ENCODE assay signal across 17 cellular contexts in the genomic region with DNA sequence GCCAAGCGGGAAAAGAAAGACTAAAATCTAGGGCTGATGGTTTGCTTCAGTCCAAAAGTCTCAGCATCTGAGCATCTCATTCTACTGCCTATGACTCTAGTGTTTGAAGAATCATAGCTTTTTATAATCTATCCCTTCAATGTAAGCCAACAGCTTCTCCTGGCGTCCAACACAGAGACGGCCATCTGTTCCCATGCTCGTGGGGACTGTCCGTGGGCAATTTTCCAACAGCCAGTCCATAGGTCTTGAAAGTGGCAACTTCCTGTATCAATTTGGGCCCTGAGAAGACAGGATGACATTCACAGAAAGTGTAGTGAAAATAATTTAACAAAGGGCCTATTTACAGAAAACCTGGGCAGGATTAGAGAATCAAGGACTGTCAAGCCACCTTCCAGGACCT.
A peak's percentile ranks its signal among the peaks of the same experiment; 100 is the strongest.
DNase-seq lines count a peak whose midpoint lies in the region; ATAC-seq, FAIRE-seq and TF ChIP-seq lines count a peak whose summit lies in the region.
"Had no signal": no experiment of that assay in that cellular context is flagged by ENCODE, and none has a peak within 500 bp of the region (broad histone marks: within the 10 kb centered on the region; RNA-seq: fewer than 3 reads in every experiment).

No MANE protein-coding gene starts in this region.

- no peak overlapping the region for H3K4me3 ChIP-seq in H1 (ENCODE audit: extremely low read depth in 1 of 4, insufficient read depth in 2 of 4, low read depth in 3 of 4, low read length in 4 of 4)
- no peak overlapping the region for H3K4me3 ChIP-seq in adrenal gland

- no peak overlapping the region for H3K4ac ChIP-seq in H1 (replicated peaks; ENCODE audit: insufficient read length, low read depth, low read length)

- TF ChIP-seq RAD21 in H1 (IDR thresholded peaks at IDR 0.05 in 1 of 2, conservative IDR thresholded peaks at IDR 0.05 in 1 of 2; ENCODE audit: low read depth in 2 of 2, low read length in 2 of 2) = no peak

- no peak overlapping the region for H2BK20ac ChIP-seq in H1 (ENCODE audit: low read length)

- H3K56ac ChIP-seq in H1 (replicated peaks; ENCODE audit: insufficient read length, low read depth, low read length) = no peak overlapping the region

- H2BK12ac ChIP-seq in H1 (ENCODE audit: low read depth, low read length) = no peak overlapping the region

- ATAC-seq in GM18519 (IDR thresholded peaks at IDR 0.05; ENCODE audit: low FRiP score, unreplicated experiment) = no peak
- ATAC-seq: PC-3 had no signal

- H3K79me1 ChIP-seq in H1 (ENCODE audit: low read depth, low read length) = peaks cover 2% of the 10 kb centered on the region; the same call in 1 of the 2 replicates

- H3K36me3 ChIP-seq in H1 (ENCODE audit: control insufficient read depth in 2 of 4, insufficient read depth in 4 of 4, low read length in 3 of 4) = no peaks in the 10 kb centered on the region
- H3K36me3 ChIP-seq in adrenal gland (replicated peaks in 1 of 2) = no peaks in the 10 kb centered on the region

- no peak overlapping the region for H2AK5ac ChIP-seq in H1 (ENCODE audit: low read depth, low read length)

- no peak for FAIRE-seq in H1 (lab: Jason Lieb, UNC)
- FAIRE-seq: G401.6 had no signal

- CTCF ChIA-PET in H1 (lab: Charles Lee; ENCODE audit: partially characterized antibody) = interaction anchor here (0.8 to 5.3 kb wide), 4 partner anchors 9 to 394 kb away, joined by 3 to 49 read pairs (median 4); no protein-coding TSS in a partner anchor

- H2AFZ ChIP-seq in H1 (ENCODE audit: low read length) = peak overlapping the region; percentile 43; the same call in 1 of the 2 replicates

- H3K9me3 ChIP-seq in H1 (ENCODE audit: insufficient read depth in 2 of 2, low read depth in 1 of 2, low read length in 1 of 2) = no peaks in the 10 kb centered on the region
- no peaks in the 10 kb centered on the region for H3K9me3 ChIP-seq in adrenal gland (replicated peaks in 1 of 3)

- H3K14ac ChIP-seq in H1 (ENCODE audit: insufficient read length) = no peak overlapping the region

- H4K20me1 ChIP-seq in H1 (replicated peaks in 1 of 2; ENCODE audit: control insufficient read depth in 1 of 2, insufficient read depth in 2 of 2, low read length in 2 of 2) = no peaks in the 10 kb centered on the region

- no peak overlapping the region for H3K4me2 ChIP-seq in H1 (ENCODE audit: insufficient read depth in 1 of 2, low read depth in 2 of 2, low read length in 2 of 2)
- H3K4me2 ChIP-seq: KMS-11 had no signal

- 85% methylated on average over 5 of the region's 5 CpGs; no CpG with 5 or more reads in 1 of the 2 experiments for WGBS in H1 (ENCODE audit: extremely low coverage in 1 of 2, insufficient coverage in 1 of 2, insufficient read length in 1 of 2, insufficient replicate concordance in 2 of 2, low coverage in 1 of 2, low lambda C conversion rate in 2 of 2, missing lambda C conversion rate in 1 of 2), 2 experiments
- WGBS in adrenal gland, 4 donors = 80 to 89% (median 84%) methylated on average over 5 of the region's 5 CpGs

- H3K27me3 ChIP-seq in H1 (replicated peaks in 1 of 4; ENCODE audit: control insufficient read depth in 3 of 4, extremely low read depth in 1 of 4, insufficient read depth in 3 of 4, low read length in 3 of 4) = no peaks in the 10 kb centered on the region
- no peaks in the 10 kb centered on the region for H3K27me3 ChIP-seq in adrenal gland

- no peak overlapping the region for H4K8ac ChIP-seq in H1 (ENCODE audit: extremely low read depth, insufficient read depth, low read length)

- DNase-seq in DMS 273 (lab: John Stamatoyannopoulos, UW; ENCODE audit: unreplicated experiment) (peak; percentile 83), NCI-H1092 treated with DMSO at 0.1 percent for 48 hours (lab: John Stamatoyannopoulos, UW) (peak; percentile 29), SHP77 (lab: John Stamatoyannopoulos, UW) (peak; percentile 13 to 16), H1 (ENCODE audit: low read depth in 1 of 2, low spot score in 2 of 2) (no peak), adrenal gland (no peak), GM19238 (ENCODE audit: insufficient read length, low spot score) (no peak)
- DNase-seq: ACHN, AML-193, COR-L47, NCI-H1105, NCI-H187, NCI-H510A treated with DMSO at 0.1 percent for 48 hours, PC-3 had no signal

- H3K27ac ChIP-seq in H1 (ENCODE audit: low read depth, low read length) (no peak overlapping the region), adrenal gland (no peak overlapping the region)
- H3K27ac ChIP-seq: KMS-11, RWPE1 had no signal

- H2BK15ac ChIP-seq in H1 (ENCODE audit: low read length) = no peak overlapping the region

- TF ChIP-seq CTCF in H1 (IDR thresholded peaks at IDR 0.05; ENCODE audit: control extremely low read depth in 1 of 3, insufficient read depth in 1 of 3, low read depth in 1 of 3, low read length in 3 of 3) (no peak), adrenal gland (IDR thresholded peaks at IDR 0.05) (no peak)

- POLR2A ChIA-PET in H1 (lab: Charles Lee; ENCODE audit: partially characterized antibody) = no interaction called here

- no peak overlapping the region for H3K9ac ChIP-seq in H1 (replicated peaks in 1 of 4; ENCODE audit: extremely low read depth in 1 of 4, low read depth in 3 of 4, low read length in 3 of 4)
- H3K9ac ChIP-seq: KMS-11 had no signal

- no peaks in the 10 kb centered on the region for H3K79me2 ChIP-seq in H1 (ENCODE audit: control insufficient read depth in 1 of 2, insufficient read depth in 2 of 2, low read length in 2 of 2)

- no peaks in the 10 kb centered on the region for H3K23me2 ChIP-seq in H1 (ENCODE audit: low read depth, low read length)

- no peak overlapping the region for H4K91ac ChIP-seq in H1 (replicated peaks; ENCODE audit: insufficient read length, low read length)

- no peak overlapping the region for H2BK120ac ChIP-seq in H1 (replicated peaks; ENCODE audit: low read depth, low read length)

- TF ChIP-seq POLR2A in H1 (IDR thresholded peaks at IDR 0.05; ENCODE audit: control extremely low read depth in 1 of 2, low read depth in 2 of 2, low read length in 2 of 2) (no peak), adrenal gland (IDR thresholded peaks at IDR 0.05) (no peak)

- no peak overlapping the region for H2BK5ac ChIP-seq in H1 (ENCODE audit: low read depth, low read length)

- H3K4me1 ChIP-seq in H1 (replicated peaks in 1 of 4; ENCODE audit: control insufficient read depth in 3 of 4, insufficient read depth in 4 of 4, low read length in 3 of 4) = peaks cover 0 to 4% (median 0%) of the 10 kb centered on the region in 4 experiments; a peak in 2 of 7 replicates
- no peaks in the 10 kb centered on the region for H3K4me1 ChIP-seq in adrenal gland (replicated peaks in 1 of 2)

- TF ChIP-seq EP300 in H1 (IDR thresholded peaks at IDR 0.05; ENCODE audit: borderline replicate concordance in 1 of 2, low read depth in 2 of 2, low read length in 2 of 2) = no peak

- intact Hi-C loops in adrenal gland (cut with DNase I) = no loop called here

- no peak overlapping the region for H4K5ac ChIP-seq in H1 (ENCODE audit: insufficient read length, low read depth, low read length)

- no peak overlapping the region for H3K23ac ChIP-seq in H1 (ENCODE audit: insufficient read length)

- no peak overlapping the region for H3K18ac ChIP-seq in H1 (ENCODE audit: extremely low read depth, low read length)

TF ChIP-seq in H1, 55 proteins besides CTCF, POLR2A, EP300 and RAD21:
- TF ChIP-seq RFX5 (IDR thresholded peaks at IDR 0.05; ENCODE audit: borderline replicate concordance, low read depth, low read length) (no peak), TEAD4 (IDR thresholded peaks at IDR 0.05; ENCODE audit: low read depth, low read length) (no peak), MAFK (IDR thresholded peaks at IDR 0.05; ENCODE audit: low read depth, low read length) (no peak), CHD2 (IDR thresholded peaks at IDR 0.05; ENCODE audit: low read length) (no peak), KDM4A (IDR thresholded peaks at IDR 0.05; ENCODE audit: low read depth, low read length, severe bottlenecking) (no peak), NANOG (IDR thresholded peaks at IDR 0.05; ENCODE audit: insufficient read depth, low read depth, low read length, poor library complexity, severe bottlenecking) (no peak), TCF12 (IDR thresholded peaks at IDR 0.05; ENCODE audit: low read depth, low read length) (no peak), E2F6 (IDR thresholded peaks at IDR 0.05) (no peak), SUZ12 (IDR thresholded peaks at IDR 0.05; ENCODE audit: low read length) (no peak)
- TF ChIP-seq, protein P1, sequence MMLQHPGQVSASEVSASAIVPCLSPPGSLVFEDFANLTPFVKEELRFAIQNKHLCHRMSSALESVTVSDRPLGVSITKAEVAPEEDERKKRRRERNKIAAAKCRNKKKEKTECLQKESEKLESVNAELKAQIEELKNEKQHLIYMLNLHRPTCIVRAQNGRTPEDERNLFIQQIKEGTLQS (IDR thresholded peaks at IDR 0.05; ENCODE audit: insufficient read depth, low read depth, low read length) = no peak
TF ChIP-seq in H1: peak in this region for 0.

Comparison
In these comparisons a context has a peak if more than half of its experiments do, and no peak if none do; other contexts are left out.
1. DNase-seq: peak in DMS 273 (single experiment), NCI-H1092 treated with DMSO at 0.1 percent for 48 hours (single experiment) and SHP77 (2 of 2); none in H1 (0 of 2), adrenal gland (0 of 7) and GM19238 (single experiment).